ENCODE assay signal across 24 cellular contexts in the genomic region with DNA sequence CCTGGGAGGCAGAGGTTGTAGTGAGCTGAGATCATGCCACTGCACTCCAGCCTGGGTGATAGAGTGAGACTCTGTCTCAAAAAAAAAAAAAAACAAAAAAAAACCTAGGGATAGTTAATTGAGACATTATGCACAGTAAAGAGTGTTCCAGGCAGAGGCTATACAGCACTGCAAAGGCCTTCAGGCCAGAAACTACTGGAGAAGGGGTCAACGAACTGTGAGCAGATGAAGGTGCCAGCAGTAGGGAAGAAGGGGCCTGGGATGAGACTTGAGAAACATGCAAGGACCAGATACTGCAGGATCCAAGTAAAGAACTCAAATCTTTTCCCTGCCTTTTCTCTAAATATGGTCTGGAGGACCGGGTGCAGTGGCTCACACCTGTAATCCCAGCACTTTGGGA. TPM values are rescaled to one million over a fixed set of nuclear protein-coding genes. Genes with fewer than 3 reads are reported as not detected.
A peak's percentile ranks its signal among the peaks of the same experiment; 100 is the strongest.
DNase-seq lines count a peak whose midpoint lies in the region; ATAC-seq and TF ChIP-seq lines count a peak whose summit lies in the region.
"Had no signal": no experiment of that assay in that cellular context is flagged by ENCODE, and none has a peak within 500 bp of the region (broad histone marks: within the 10 kb centered on the region; RNA-seq: fewer than 3 reads in every experiment).

No MANE protein-coding gene starts in this region.

- no peak overlapping the region for H3K4me3 Mint-ChIP-seq in activated CD8-positive, alpha-beta memory T cell treated with anti-CD3 and anti-CD28 coated beads, Interleukin-2, amount 10 ng/mL, durations not matched to agents 7 days and 5 days
- H3K4me3 Mint-ChIP-seq in HFFc6 = no peak overlapping the region
- H3K4me3 Mint-ChIP-seq in activated CD4-positive, alpha-beta memory T cell treated with anti-CD3 and anti-CD28 coated beads, Interleukin-2, amount 10 ng/mL, durations not matched to agents 7 days and 5 days = no peak overlapping the region
- H3K4me3 Mint-ChIP-seq: CD14-positive monocyte; CD4-positive, alpha-beta T cell; CD8-positive, alpha-beta memory T cell had no signal

- no peak for DNase-seq in activated CD8-positive, alpha-beta memory T cell treated with anti-CD3 and anti-CD28 coated beads, Interleukin-2, amount 10 ng/mL, durations not matched to agents 7 days and 5 days
- no peak for DNase-seq in activated CD8-positive, alpha-beta memory T cell treated with anti-CD3 and anti-CD28 coated beads for 24 hours
- DNase-seq in HFFc6 = no peak
- DNase-seq in activated CD4-positive, alpha-beta memory T cell treated with anti-CD3 and anti-CD28 coated beads, Interleukin-2, amount 10 ng/mL, durations not matched to agents 7 days and 5 days = no peak
- DNase-seq: 8988T; ACHN; AML-193; BE2C; CD4-positive, alpha-beta T cell; CD8-positive, alpha-beta memory T cell; DMS 273 treated with DMSO at 0.1 percent for 48 hours; DMS79; EL; GDM1; GM23248; H7; HCEC 1CT had no signal

- H3K4me1 Mint-ChIP-seq in activated CD8-positive, alpha-beta memory T cell treated with anti-CD3 and anti-CD28 coated beads, Interleukin-2, amount 10 ng/mL, durations not matched to agents 7 days and 5 days = peaks cover 7% of the 10 kb centered on the region
- no peaks in the 10 kb centered on the region for H3K4me1 Mint-ChIP-seq in HFFc6 (ENCODE audit: low read depth)
- H3K4me1 Mint-ChIP-seq in activated CD4-positive, alpha-beta memory T cell treated with anti-CD3 and anti-CD28 coated beads, Interleukin-2, amount 10 ng/mL, durations not matched to agents 7 days and 5 days = peaks cover 13% of the 10 kb centered on the region

- CTCF ChIA-PET in activated CD8-positive, alpha-beta memory T cell treated with anti-CD3 and anti-CD28 coated beads, Interleukin-2, amount 10 ng/mL, durations not matched to agents 7 days and 5 days (lab: Charles Lee) = interaction anchor here (1.3 to 3.8 kb wide), 3 partner anchors 17 to 147 kb away, joined by 3 to 47 read pairs (median 21); partner anchors contain the start of gene MXD1
- CTCF ChIA-PET in activated CD4-positive, alpha-beta memory T cell treated with anti-CD3 and anti-CD28 coated beads, Interleukin-2, amount 10 ng/mL, durations not matched to agents 7 days and 5 days (lab: Charles Lee) = interaction anchor here (0.7 to 2.1 kb wide), 3 partner anchors 16 to 336 kb away, joined by 4 to 23 read pairs (median 7); partner anchors contain the start of gene MXD1

- H3K9me3 ChIP-seq in ectodermal cell (ENCODE audit: control insufficient read depth, low read length) = no peaks in the 10 kb centered on the region
- H3K9me3 ChIP-seq in neutrophil = no peaks in the 10 kb centered on the region
- H3K9me3 ChIP-seq: A549, BE2C had no signal

- TF ChIP-seq CTCF in HFFc6 (IDR thresholded peaks at IDR 0.05) (no peak), neutrophil (IDR thresholded peaks at IDR 0.05) (no peak)

- H3K9me3 Mint-ChIP-seq in activated CD8-positive, alpha-beta memory T cell treated with anti-CD3 and anti-CD28 coated beads, Interleukin-2, amount 10 ng/mL, durations not matched to agents 7 days and 5 days (ENCODE audit: low read depth) = no peaks in the 10 kb centered on the region
- H3K9me3 Mint-ChIP-seq in HFFc6 = no peaks in the 10 kb centered on the region
- H3K9me3 Mint-ChIP-seq in activated CD4-positive, alpha-beta memory T cell treated with anti-CD3 and anti-CD28 coated beads, Interleukin-2, amount 10 ng/mL, durations not matched to agents 7 days and 5 days = no peaks in the 10 kb centered on the region
- H3K9me3 Mint-ChIP-seq: CD4-positive, alpha-beta T cell; CD8-positive, alpha-beta memory T cell had no signal

- peaks cover 40% of the 10 kb centered on the region for H3K36me3 Mint-ChIP-seq in activated CD8-positive, alpha-beta memory T cell treated with anti-CD3 and anti-CD28 coated beads, Interleukin-2, amount 10 ng/mL, durations not matched to agents 7 days and 5 days
- H3K36me3 Mint-ChIP-seq in HFFc6 (ENCODE audit: low read depth) = peaks cover 4% of the 10 kb centered on the region; the same call in 1 of the 2 replicates
- peaks cover 48% of the 10 kb centered on the region for H3K36me3 Mint-ChIP-seq in activated CD4-positive, alpha-beta memory T cell treated with anti-CD3 and anti-CD28 coated beads, Interleukin-2, amount 10 ng/mL, durations not matched to agents 7 days and 5 days (ENCODE audit: low read depth)

- H3K27me3 ChIP-seq in ectodermal cell (ENCODE audit: control insufficient read depth, insufficient read depth, low read length, poor library complexity, severe bottlenecking) (no peaks in the 10 kb centered on the region), neutrophil (no peaks in the 10 kb centered on the region)
- H3K27me3 ChIP-seq: BE2C; BLaER1 treated with 17β-estradiol and CSF1 and Interleukin-3, amounts not matched to agents 10 nM and 100 nM had no signal

- POLR2A ChIA-PET in activated CD4-positive, alpha-beta memory T cell treated with anti-CD3 and anti-CD28 coated beads, Interleukin-2, amount 10 ng/mL, durations not matched to agents 7 days and 5 days (lab: Charles Lee) = interaction anchor here (1.0 to 5.9 kb wide), 5 partner anchors 9 to 159 kb away, joined by 3 to 44 read pairs (median 6); partner anchors contain the start of gene MXD1

- H3K27ac ChIP-seq in ectodermal cell (ENCODE audit: insufficient read depth, low read depth, low read length, poor library complexity, severe bottlenecking) (peak overlapping the region; percentile 16), neutrophil (peak overlapping the region; percentile 71)
- H3K27ac ChIP-seq: A549; BLaER1 treated with 17β-estradiol and CSF1 and Interleukin-3, amounts not matched to agents 10 nM and 100 nM; GM23248 had no signal

- H3K27me3 Mint-ChIP-seq in activated CD8-positive, alpha-beta memory T cell treated with anti-CD3 and anti-CD28 coated beads, Interleukin-2, amount 10 ng/mL, durations not matched to agents 7 days and 5 days = no peaks in the 10 kb centered on the region
- H3K27me3 Mint-ChIP-seq in HFFc6 (ENCODE audit: insufficient read depth) = no peaks in the 10 kb centered on the region; the same call in 1 of the 2 replicates
- no peaks in the 10 kb centered on the region for H3K27me3 Mint-ChIP-seq in activated CD4-positive, alpha-beta memory T cell treated with anti-CD3 and anti-CD28 coated beads, Interleukin-2, amount 10 ng/mL, durations not matched to agents 7 days and 5 days
- H3K27me3 Mint-ChIP-seq: CD4-positive, alpha-beta T cell; CD8-positive, alpha-beta memory T cell had no signal

- 94 to 97% methylated on average over 2 of the region's 2 CpGs for WGBS in ectodermal cell, 2 experiments

- H3K4me3 ChIP-seq in ectodermal cell (ENCODE audit: insufficient read depth, low read depth, low read length) = no peak overlapping the region
- no peak overlapping the region for H3K4me3 ChIP-seq in neutrophil (ENCODE audit: low read depth in 1 of 2, low read length in 1 of 2)
- H3K4me3 ChIP-seq: A549; BLaER1 treated with 17β-estradiol and CSF1 and Interleukin-3, amounts not matched to agents 10 nM and 100 nM; GM12878; GM23248 had no signal

- H3K4me1 ChIP-seq in ectodermal cell (ENCODE audit: control insufficient read depth, insufficient read depth, low read length) (no peaks in the 10 kb centered on the region), neutrophil (ENCODE audit: control insufficient read depth in 1 of 2, insufficient read depth in 1 of 2, low read depth in 1 of 2, low read length in 1 of 2) (peaks cover 13 to 18% of the 10 kb centered on the region in 2 experiments)
- H3K4me1 ChIP-seq: A549, BE2C had no signal

- H3K27ac Mint-ChIP-seq in activated CD8-positive, alpha-beta memory T cell treated with anti-CD3 and anti-CD28 coated beads, Interleukin-2, amount 10 ng/mL, durations not matched to agents 7 days and 5 days = peak overlapping the region; percentile 36
- H3K27ac Mint-ChIP-seq in HFFc6 = peak overlapping the region; percentile 43; the same call in 1 of the 2 replicates
- H3K27ac Mint-ChIP-seq in activated CD4-positive, alpha-beta memory T cell treated with anti-CD3 and anti-CD28 coated beads, Interleukin-2, amount 10 ng/mL, durations not matched to agents 7 days and 5 days = no peak overlapping the region
- H3K27ac Mint-ChIP-seq: CD4-positive, alpha-beta T cell had no signal

- ATAC-seq in activated CD8-positive, alpha-beta memory T cell treated with anti-CD3 and anti-CD28 coated beads, Interleukin-2, amount 10 ng/mL, durations not matched to agents 7 days and 5 days = no peak
- no peak for ATAC-seq in HG03571 (IDR thresholded peaks at IDR 0.05; ENCODE audit: unreplicated experiment)
- ATAC-seq: A549, GM12878 had no signal

- H3K36me3 ChIP-seq in ectodermal cell (ENCODE audit: control insufficient read depth, insufficient read depth, low read length) (peaks cover 43% of the 10 kb centered on the region), neutrophil (no peaks in the 10 kb centered on the region)
- H3K36me3 ChIP-seq: BE2C had no signal

RNA-seq across cellular contexts. Expression of gene PCBP1, which starts 26.0 kb away (rescaled TPM):
- 100 to 1,000 TPM; 429 to 464 TPM for total RNA-seq in activated CD8-positive, alpha-beta memory T cell treated with anti-CD3 and anti-CD28 coated beads, Interleukin-2, amount 10 ng/mL, durations not matched to agents 7 days and 5 days
- 100 to 1,000 TPM; 293 to 369 (median 361) TPM for total RNA-seq in HFFc6 (2021; fragmentation: NEBNext Ultra II Directional; extraction: Animal tissue kit (Norgen Biotek cat#: 25700))
- 321 TPM for polyA plus RNA-seq in ectodermal cell (2013, experiment 1 of 4)
- polyA plus RNA-seq in ectodermal cell (2013, experiment 2 of 4) = 320 TPM
- 294 TPM for polyA plus RNA-seq in ectodermal cell (2013, experiment 3 of 4)
- 301 TPM for polyA plus RNA-seq in ectodermal cell (2013, experiment 4 of 4)
- total RNA-seq in activated CD4-positive, alpha-beta memory T cell treated with anti-CD3 and anti-CD28 coated beads, Interleukin-2, amount 10 ng/mL, durations not matched to agents 7 days and 5 days = 100 to 1,000 TPM; 475 to 483 TPM
